Comparison of ENCODE assay signal across 19 cellular contexts in the genomic region with DNA sequence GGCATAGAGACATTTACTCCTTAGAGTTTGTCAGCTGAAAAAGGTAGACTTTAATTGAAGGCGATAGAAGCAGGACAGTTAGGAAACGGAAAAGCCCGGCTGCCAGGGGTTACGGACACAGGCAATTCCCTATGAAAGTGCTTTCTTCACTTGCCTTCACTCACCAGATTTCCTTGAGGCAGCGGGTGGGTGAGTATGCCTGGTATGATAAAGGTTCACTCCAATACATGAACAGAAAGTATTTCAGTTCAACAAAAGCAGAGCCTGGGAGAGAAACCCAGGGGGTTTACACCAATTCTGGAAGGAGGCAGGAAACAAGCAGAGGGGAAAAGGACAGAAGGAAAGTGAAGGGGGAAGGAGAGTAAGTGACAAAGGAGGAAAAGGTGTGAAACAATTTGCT. TPM values are rescaled to one million over a fixed set of nuclear protein-coding genes. Genes with fewer than 3 reads are reported as not detected.
DNase-seq lines count a peak whose midpoint lies in the region; ATAC-seq and TF ChIP-seq lines count a peak whose summit lies in the region.
"Had no signal": no experiment of that assay in that cellular context is flagged by ENCODE, and none has a peak within 500 bp of the region (broad histone marks: within the 10 kb centered on the region; RNA-seq: fewer than 3 reads in every experiment).

No MANE protein-coding gene starts in this region.

- no peak overlapping the region for H3K27ac Mint-ChIP-seq in endodermal cell
- H3K27ac Mint-ChIP-seq: CD8-positive, alpha-beta T cell had no signal

- intact Hi-C loops in posterior vena cava (cut with DNase I) = no loop called here

- no peaks in the 10 kb centered on the region for H3F3A ChIP-seq in Loucy (ENCODE audit: low read depth)

- H3K9me3 Mint-ChIP-seq in endodermal cell = no peaks in the 10 kb centered on the region
- H3K9me3 Mint-ChIP-seq: CD8-positive, alpha-beta T cell had no signal

- H3K9me3 ChIP-seq in Loucy (ENCODE audit: insufficient read depth, low read depth, low read length) (no peaks in the 10 kb centered on the region), endodermal cell (ENCODE audit: control insufficient read depth, low read length) (no peaks in the 10 kb centered on the region), neuron (ENCODE audit: low read length) (no peaks in the 10 kb centered on the region)
- H3K9me3 ChIP-seq: A549, BLaER1 had no signal

- in situ Hi-C loops in G401 (cut with HindIII; ENCODE audit: low sequenced_read_pairs) = no loop called here

- H4K20me1 ChIP-seq in Loucy (ENCODE audit: insufficient read depth, low read length, poor library complexity, severe bottlenecking) = no peaks in the 10 kb centered on the region
- H4K20me1 ChIP-seq: BLaER1 had no signal

- H3K79me2 ChIP-seq in Loucy (ENCODE audit: insufficient read depth, low read length) = no peaks in the 10 kb centered on the region

- ATAC-seq in GM19395 (IDR thresholded peaks at IDR 0.05; ENCODE audit: unreplicated experiment) (no peak), HG02870 (IDR thresholded peaks at IDR 0.05; ENCODE audit: unreplicated experiment) (no peak)
- ATAC-seq: A549; CD8-positive, alpha-beta T cell; GM12878 had no signal

- no peak overlapping the region for H3K4me3 Mint-ChIP-seq in endodermal cell
- H3K4me3 Mint-ChIP-seq: CD8-positive, alpha-beta T cell had no signal

- H3K4me1 ChIP-seq in Loucy (ENCODE audit: insufficient read depth, low read length, poor library complexity, severe bottlenecking) (no peaks in the 10 kb centered on the region), endodermal cell (ENCODE audit: control insufficient read depth, insufficient read depth, low read length) (peaks cover 8% of the 10 kb centered on the region), neuron (ENCODE audit: insufficient read depth, low read length) (peaks cover 15% of the 10 kb centered on the region)
- H3K4me1 ChIP-seq: A549, BLaER1 had no signal

- peak overlapping the region; percentile 72 for H3K27ac ChIP-seq in endodermal cell (ENCODE audit: low read depth, low read length)
- H3K27ac ChIP-seq: A549, BLaER1, PC-9, RWPE1 had no signal

- no peaks in the 10 kb centered on the region for H3K27me3 Mint-ChIP-seq in endodermal cell (ENCODE audit: insufficient read depth)

- peaks cover 22% of the 10 kb centered on the region for H3K4me1 Mint-ChIP-seq in endodermal cell

- TF ChIP-seq CTCF in Loucy (conservative IDR thresholded peaks at IDR 0.05; ENCODE audit: low read length) = no peak
- no peak for TF ChIP-seq CTCF in endodermal cell (conservative IDR thresholded peaks at IDR 0.05)

- DNase-seq in H7 (peak; percentile 28), endodermal cell (peak; percentile 62), posterior vena cava (ENCODE audit: low spot score) (no peak), G401 (ENCODE audit: low spot score) (no peak)
- DNase-seq: Calu3; CD8-positive, alpha-beta T cell; NCI-H1694 treated with DMSO at 0.1 percent for 48 hours; NCI-H226; NCI-H524; NCI-H82; PC-9 had no signal

- no peaks in the 10 kb centered on the region for H3K27me3 ChIP-seq in H7 (ENCODE audit: control insufficient read depth, insufficient read depth, low read length)
- no peaks in the 10 kb centered on the region for H3K27me3 ChIP-seq in Loucy (ENCODE audit: insufficient read depth, low read length, poor library complexity, severe bottlenecking)
- H3K27me3 ChIP-seq in endodermal cell (ENCODE audit: control insufficient read depth, insufficient read depth, low read length, poor library complexity, severe bottlenecking) = no peaks in the 10 kb centered on the region
- H3K27me3 ChIP-seq in neuron (ENCODE audit: insufficient read depth, low read length) = no peaks in the 10 kb centered on the region
- H3K27me3 ChIP-seq: BLaER1 had no signal

- H2AFZ ChIP-seq in Loucy (ENCODE audit: low read length) (0 out of 2 replicates have a peak overlapping the region, but pooled peaks have one; percentile 22), neuron (ENCODE audit: low read depth, low read length) (peak overlapping the region; percentile 52)
- H2AFZ ChIP-seq: PC-9 had no signal

- H3K9ac ChIP-seq in Loucy (ENCODE audit: low read depth, low read length, poor library complexity, severe bottlenecking) (no peak overlapping the region), endodermal cell (ENCODE audit: extremely low read depth, low read length, poor library complexity, severe bottlenecking) (no peak overlapping the region)
- H3K9ac ChIP-seq: BLaER1 had no signal

- H3K4me2 ChIP-seq in Loucy (ENCODE audit: low read depth, low read length, poor library complexity, severe bottlenecking) = no peak overlapping the region
- H3K4me2 ChIP-seq: A549, BLaER1, PC-9 had no signal

- H3K9me2 ChIP-seq in Loucy (replicated peaks; ENCODE audit: low read depth, low read length) = no peaks in the 10 kb centered on the region

- H3K4me3 ChIP-seq in H7 (ENCODE audit: insufficient read depth, low read depth, low read length) (no peak overlapping the region), Loucy (ENCODE audit: low read length, poor library complexity, severe bottlenecking) (no peak overlapping the region), endodermal cell (ENCODE audit: low read length) (peak overlapping the region; percentile 59), neuron (ENCODE audit: low read length) (no peak overlapping the region)
- H3K4me3 ChIP-seq: A549, BLaER1, GM12878, PC-9 had no signal

- H3K36me3 Mint-ChIP-seq in endodermal cell (ENCODE audit: low read depth) = no peaks in the 10 kb centered on the region
- H3K36me3 Mint-ChIP-seq: CD8-positive, alpha-beta T cell had no signal

- no peaks in the 10 kb centered on the region for H3K36me3 ChIP-seq in H7 (replicated peaks; ENCODE audit: control insufficient read depth, insufficient read depth, low read length)
- no peaks in the 10 kb centered on the region for H3K36me3 ChIP-seq in Loucy (ENCODE audit: insufficient read depth, low read length)
- H3K36me3 ChIP-seq in endodermal cell (ENCODE audit: control insufficient read depth, insufficient read depth, low read length) = no peaks in the 10 kb centered on the region
- no peaks in the 10 kb centered on the region for H3K36me3 ChIP-seq in neuron (ENCODE audit: insufficient read depth, low read length)
- H3K36me3 ChIP-seq: BLaER1 had no signal

- WGBS in endodermal cell (ENCODE audit: insufficient coverage in 1 of 2, insufficient read length in 1 of 2), 2 experiments = 43 to 59% methylated on average over 2 to 5 of the region's 5 CpGs

RNA-seq across cellular contexts. Expression of gene QTRT2, which starts 53.9 kb away (rescaled TPM):
- total RNA-seq in H7 (2014; rRNA removed; shearing (Covaris generic)) = 30.3 and 35.4 TPM in 2 replicates
- total RNA-seq in endodermal cell = 10 to 100 TPM; 33.0 to 37.7 TPM
- 22.3 TPM for polyA plus RNA-seq in endodermal cell (2013, experiment 1 of 2)
- polyA plus RNA-seq in endodermal cell (2013, experiment 2 of 2) = 18.9 TPM
- total RNA-seq in posterior vena cava = 10 to 100 TPM; 16.4 to 16.9 TPM
- total RNA-seq in G401 (2014; rRNA removed; shearing (Covaris generic)) = 34.7 and 38.6 TPM in 2 replicates

RNA-seq across cellular contexts. Expression of gene CCDC191, which starts 54.1 kb away (rescaled TPM):
- total RNA-seq in H7 (2014; rRNA removed; shearing (Covaris generic)) = 0.80 and 2.4 TPM in 2 replicates
- total RNA-seq in endodermal cell (1 to 10 TPM; 4.4 to 6.1 TPM), posterior vena cava (1 to 10 TPM; 2.7 to 3.5 TPM)
- 6.9 TPM for polyA plus RNA-seq in endodermal cell (2013, experiment 1 of 2)
- 5.3 TPM for polyA plus RNA-seq in endodermal cell (2013, experiment 2 of 2)
- 0.49 and 0.54 TPM in 2 replicates for total RNA-seq in G401 (2014; rRNA removed; shearing (Covaris generic))

Comparison
In these comparisons a context has a peak if more than half of its experiments do, and no peak if none do; other contexts are left out.
1. DNase-seq: peak in H7 (single experiment) and endodermal cell (single experiment); none in posterior vena cava (single experiment) and G401 (single experiment).